8 cellular contexts compared by ENCODE assay signal in genomic region chr16:28403220-28404072, GRCh38. TPM values are rescaled to one million over a fixed set of nuclear protein-coding genes. Genes with fewer than 3 reads are reported as not detected.
DNase-seq lines count a peak whose midpoint lies in the region; ATAC-seq and TF ChIP-seq lines count a peak whose summit lies in the region.
"Not testable (repeated sequence)": the region's sequence is repeated elsewhere in the genome, so short reads cannot be mapped to it uniquely, and the experiment has no call there.

TSS of gene EIF3CL (minus strand) at chr16:28403841. CDS start at chr16:28403618, 223 bp downstream.

- not testable (repeated sequence) for H3K4me1 ChIP-seq in CD8-positive, alpha-beta T cell (ENCODE audit: insufficient read depth, low read length); Loucy (ENCODE audit: insufficient read depth, low read length, poor library complexity, severe bottlenecking); lung (ENCODE audit: control insufficient read depth in 2 of 2, insufficient read depth in 2 of 2, low read length in 2 of 2); smooth muscle cell (ENCODE audit: low read depth)

- H3K36me3 Mint-ChIP-seq in CD8-positive, alpha-beta T cell; activated T-helper 1 cell treated with anti-CD3 and anti-CD28 coated beads, Interleukin-12 subunit alpha, Interleukin-12 subunit beta, Interleukin-2, Interleukin-4 antibody, amounts not matched to agents 30 ng/mL and 10 ng/mL and 1 ng/mL, durations not matched to agents 14 hours and 24 hours and 36 hours (ENCODE audit: low read depth): not testable (repeated sequence)

- CTCF ChIA-PET in CD8-positive, alpha-beta T cell (lab: Charles Lee), result not testable (repeated sequence)

- not testable (repeated sequence) for H3K4me1 Mint-ChIP-seq in CD8-positive, alpha-beta T cell (ENCODE audit: low read depth); activated T-helper 1 cell treated with anti-CD3 and anti-CD28 coated beads, Interleukin-12 subunit alpha, Interleukin-12 subunit beta, Interleukin-2, Interleukin-4 antibody, amounts not matched to agents 30 ng/mL and 10 ng/mL and 1 ng/mL, durations not matched to agents 14 hours and 24 hours and 36 hours (ENCODE audit: low read depth)

- H4K20me1 ChIP-seq in Loucy (ENCODE audit: insufficient read depth, low read length, poor library complexity, severe bottlenecking); smooth muscle cell (ENCODE audit: low read depth): not testable (repeated sequence)

- ATAC-seq in CD8-positive, alpha-beta T cell, result peak; percentile 99
- ATAC-seq in GM19438 (IDR thresholded peaks at IDR 0.05; ENCODE audit: low read depth, unreplicated experiment), result peak; percentile 97
- peak; percentile 90 for ATAC-seq in HG02943 (IDR thresholded peaks at IDR 0.05; ENCODE audit: low read depth, unreplicated experiment)
- peak; percentile 97 for ATAC-seq in lung (ENCODE audit: insufficient read depth, low FRiP score)

- not testable (repeated sequence) for H3K27me3 ChIP-seq in CD8-positive, alpha-beta T cell (ENCODE audit: insufficient read depth, low read length); Loucy (ENCODE audit: insufficient read depth, low read length, poor library complexity, severe bottlenecking); lung (ENCODE audit: control insufficient read depth, insufficient read depth); smooth muscle cell (ENCODE audit: low read depth)

- not testable (repeated sequence) for H2AFZ ChIP-seq in Loucy (ENCODE audit: low read length); smooth muscle cell (ENCODE audit: low read depth)

- H3K9me3 ChIP-seq in CD8-positive, alpha-beta T cell (ENCODE audit: low read length); Loucy (ENCODE audit: insufficient read depth, low read depth, low read length); lung (ENCODE audit: control insufficient read depth in 2 of 2, insufficient read depth in 1 of 2, low read length in 1 of 2); smooth muscle cell (replicated peaks; ENCODE audit: low read depth): not testable (repeated sequence)

- H3K9me2 ChIP-seq in Loucy (replicated peaks; ENCODE audit: low read depth, low read length), result not testable (repeated sequence)

- H3F3A ChIP-seq in Loucy (ENCODE audit: low read depth); smooth muscle cell (ENCODE audit: low read depth): not testable (repeated sequence)

- H3K4me3 ChIP-seq in CD8-positive, alpha-beta T cell (ENCODE audit: low read depth, low read length); lung: not testable (repeated sequence)
- peak within 1 kb of the TSS; percentile 65 for H3K4me3 ChIP-seq in Loucy (ENCODE audit: low read length, poor library complexity, severe bottlenecking)
- peak within 1 kb of the TSS; percentile 43 for H3K4me3 ChIP-seq in epithelial cell of proximal tubule (ENCODE audit: low read depth, low read length)
- H3K4me3 ChIP-seq in smooth muscle cell, result peak within 1 kb of the TSS; percentile 30

- not testable (repeated sequence) for TF ChIP-seq CTCF in CD8-positive, alpha-beta T cell (IDR thresholded peaks at IDR 0.05); Loucy (conservative IDR thresholded peaks at IDR 0.05; ENCODE audit: low read length); epithelial cell of proximal tubule (conservative IDR thresholded peaks at IDR 0.05; ENCODE audit: low read depth, low read length); lung (IDR thresholded peaks at IDR 0.05; ENCODE audit: control extremely low read depth, extremely low read depth); smooth muscle cell (IDR thresholded peaks at IDR 0.05; ENCODE audit: borderline replicate concordance, insufficient read depth, poor library complexity, severe bottlenecking)

- not testable (repeated sequence) for DNase-seq in CD8-positive, alpha-beta T cell; activated T-helper 1 cell treated with anti-CD3 and anti-CD28 coated beads, Interleukin-12 subunit alpha, Interleukin-12 subunit beta, Interleukin-2, Interleukin-4 antibody, amounts not matched to agents 30 ng/mL and 10 ng/mL and 1 ng/mL, durations not matched to agents 14 hours and 24 hours and 36 hours (ENCODE audit: low spot score); epithelial cell of proximal tubule (ENCODE audit: low read depth); lung (ENCODE audit: low spot score); smooth muscle cell (lab: John Stamatoyannopoulos, UW; ENCODE audit: unreplicated experiment)

- H3K4me3 Mint-ChIP-seq in CD8-positive, alpha-beta T cell, result peak within 1 kb of the TSS; percentile 63
- peak within 1 kb of the TSS; percentile 83 for H3K4me3 Mint-ChIP-seq in activated T-helper 1 cell treated with anti-CD3 and anti-CD28 coated beads, Interleukin-12 subunit alpha, Interleukin-12 subunit beta, Interleukin-2, Interleukin-4 antibody, amounts not matched to agents 30 ng/mL and 10 ng/mL and 1 ng/mL, durations not matched to agents 14 hours and 24 hours and 36 hours

- not testable (repeated sequence) for H3K27ac Mint-ChIP-seq in CD8-positive, alpha-beta T cell; activated T-helper 1 cell treated with anti-CD3 and anti-CD28 coated beads, Interleukin-12 subunit alpha, Interleukin-12 subunit beta, Interleukin-2, Interleukin-4 antibody, amounts not matched to agents 30 ng/mL and 10 ng/mL and 1 ng/mL, durations not matched to agents 14 hours and 24 hours and 36 hours

- not testable (repeated sequence) for H3K27me3 Mint-ChIP-seq in CD8-positive, alpha-beta T cell (ENCODE audit: low read depth); activated T-helper 1 cell treated with anti-CD3 and anti-CD28 coated beads, Interleukin-12 subunit alpha, Interleukin-12 subunit beta, Interleukin-2, Interleukin-4 antibody, amounts not matched to agents 30 ng/mL and 10 ng/mL and 1 ng/mL, durations not matched to agents 14 hours and 24 hours and 36 hours (ENCODE audit: insufficient read depth)

- peak within 1 kb of the TSS; percentile 55 for H3K9ac ChIP-seq in Loucy (ENCODE audit: low read depth, low read length, poor library complexity, severe bottlenecking)
- not testable (repeated sequence) for H3K9ac ChIP-seq in smooth muscle cell (ENCODE audit: low read depth)

- peak within 1 kb of the TSS; percentile 50 for H3K4me2 ChIP-seq in Loucy (ENCODE audit: low read depth, low read length, poor library complexity, severe bottlenecking)
- H3K4me2 ChIP-seq in smooth muscle cell, result not testable (repeated sequence)

- not testable (repeated sequence) for H3K27ac ChIP-seq in CD8-positive, alpha-beta T cell (ENCODE audit: low read depth, low read length); lung (ENCODE audit: low read depth in 1 of 2, low read length in 1 of 2); smooth muscle cell (ENCODE audit: low read depth)

- not testable (repeated sequence) for H3K36me3 ChIP-seq in CD8-positive, alpha-beta T cell (ENCODE audit: insufficient read depth, low read length); Loucy (ENCODE audit: insufficient read depth, low read length); lung (ENCODE audit: control insufficient read depth in 2 of 2, insufficient read depth in 2 of 2, low read length in 2 of 2); smooth muscle cell (ENCODE audit: low read depth)

- H3K9me3 Mint-ChIP-seq in CD8-positive, alpha-beta T cell; activated T-helper 1 cell treated with anti-CD3 and anti-CD28 coated beads, Interleukin-12 subunit alpha, Interleukin-12 subunit beta, Interleukin-2, Interleukin-4 antibody, amounts not matched to agents 30 ng/mL and 10 ng/mL and 1 ng/mL, durations not matched to agents 14 hours and 24 hours and 36 hours: not testable (repeated sequence)

- H3K79me2 ChIP-seq in Loucy (ENCODE audit: insufficient read depth, low read length); smooth muscle cell (ENCODE audit: low read depth): not testable (repeated sequence)

- POLR2A ChIA-PET in CD8-positive, alpha-beta T cell (lab: Charles Lee), result not testable (repeated sequence)

- WGBS in lung, 2 donors, result no CpG with 5 or more reads among the region's 66 CpGs
- WGBS in smooth muscle cell (ENCODE audit: low lambda C conversion rate), result no CpG with 5 or more reads among the region's 66 CpGs

- intact Hi-C loops in CD8-positive, alpha-beta T cell (cut with DNase I, micrococcal nuclease); activated T-helper 1 cell treated with anti-CD3 and anti-CD28 coated beads, Interleukin-12 subunit alpha, Interleukin-12 subunit beta, Interleukin-2, Interleukin-4 antibody, amounts not matched to agents 30 ng/mL and 10 ng/mL and 1 ng/mL, durations not matched to agents 14 hours and 24 hours and 36 hours (cut with micrococcal nuclease): not testable (repeated sequence)

RNA-seq across cellular contexts. Expression of gene EIF3CL, which starts in this region (rescaled TPM):
- 10 to 100 TPM; 28.1 to 29.4 TPM for total RNA-seq in CD8-positive, alpha-beta T cell
- total RNA-seq in activated T-helper 1 cell treated with anti-CD3 and anti-CD28 coated beads, Interleukin-12 subunit alpha, Interleukin-12 subunit beta, Interleukin-2, Interleukin-4 antibody, amounts not matched to agents 30 ng/mL and 10 ng/mL and 1 ng/mL, durations not matched to agents 14 hours and 24 hours and 36 hours, result 139 and 192 TPM in 2 replicates
- total RNA-seq in epithelial cell of proximal tubule (132 and 175 TPM in 2 replicates), lung (10 to 100 TPM; 56.8 to 95.8 TPM), smooth muscle cell (86.8 and 89.3 TPM in 2 replicates)
- polyA plus RNA-seq in lung (10 to 100 TPM; 45.9 to 60.5 TPM), smooth muscle cell (not detected in 2 replicates)

Comparison
In these comparisons a context has a peak if more than half of its experiments do, and no peak if none do; other contexts are left out.
1. RNA of gene EIF3CL (polyA plus RNA-seq): 45.9 to 60.5 TPM in lung; not detected in smooth muscle cell; every median in the first group is over 10 times any median in the second.
2. Peak in every context shown above with its lines, with median percentiles within 50 percentile points of each other: ATAC-seq.